8 cellular contexts compared by ENCODE assay signal in genomic region chr17:4939804-4940624, GRCh38.
DNase-seq lines count a peak whose midpoint lies in the region; ATAC-seq and TF ChIP-seq lines count a peak whose summit lies in the region.

Gene RNF167 (plus strand): TSS chr17:4940268. CDS start chr17:4940910, 642 bp downstream.
Gene SLC25A11 (minus strand): TSS chr17:4940046. CDS start chr17:4939910, 136 bp downstream.

- H3K27me3 ChIP-seq in GM06990 (replicated peaks; ENCODE audit: control insufficient read depth, insufficient read depth, low read length) = no peaks in the 10 kb centered on the region

- H3K4me3 Mint-ChIP-seq in activated naive CD4-positive, alpha-beta T cell treated with anti-CD3 and anti-CD28 coated beads, Interleukin-2, amount 50 U/mL, for 24 hours = peak within 1 kb of the TSS; percentile 94

- peaks cover 26% of the 10 kb centered on the region for H3K36me3 ChIP-seq in GM06990 (ENCODE audit: control insufficient read depth, insufficient read depth, low read length)

- peak within 1 kb of the TSS; percentile 99 for H3K27ac Mint-ChIP-seq in activated naive CD4-positive, alpha-beta T cell treated with anti-CD3 and anti-CD28 coated beads, Interleukin-2, amount 50 U/mL, for 24 hours

- no peaks in the 10 kb centered on the region for H3K27me3 Mint-ChIP-seq in activated naive CD4-positive, alpha-beta T cell treated with anti-CD3 and anti-CD28 coated beads, Interleukin-2, amount 50 U/mL, for 24 hours

- peaks cover 14% of the 10 kb centered on the region for H3K36me3 Mint-ChIP-seq in activated naive CD4-positive, alpha-beta T cell treated with anti-CD3 and anti-CD28 coated beads, Interleukin-2, amount 50 U/mL, for 24 hours

- peak within 1 kb of the TSS; percentile 89 for H3K4me3 ChIP-seq in GM06990 (replicated peaks; ENCODE audit: low read depth, low read length)

- peaks cover 66% of the 10 kb centered on the region for H3K4me1 Mint-ChIP-seq in activated naive CD4-positive, alpha-beta T cell treated with anti-CD3 and anti-CD28 coated beads, Interleukin-2, amount 50 U/mL, for 24 hours

- ATAC-seq in HG02588 (IDR thresholded peaks at IDR 0.05; ENCODE audit: unreplicated experiment) (peak; percentile 70), SK-N-SH treated with all-trans-retinoic acid at 6 μM for 48 hours (peak; percentile 87)

- no peak for TF ChIP-seq CTCF in GM06990 (IDR thresholded peaks at IDR 0.05; ENCODE audit: insufficient read depth, low read length, poor library complexity, severe bottlenecking)

- H3K9me3 Mint-ChIP-seq in activated naive CD4-positive, alpha-beta T cell treated with anti-CD3 and anti-CD28 coated beads, Interleukin-2, amount 50 U/mL, for 24 hours = no peaks in the 10 kb centered on the region

- DNase-seq in GM06990 (ENCODE audit: extremely low read depth, insufficient read length) (peak; percentile 100), NCI-H1092 (lab: John Stamatoyannopoulos, UW) (peak; percentile 97), germinal center (ENCODE audit: low spot score) (peak; percentile 98), non-pigmented ciliary epithelial cell (ENCODE audit: low read depth) (peak; percentile 98), superior temporal gyrus (ENCODE audit: extremely low spot score) (peak; percentile 99)

TF ChIP-seq in SK-N-SH treated with all-trans-retinoic acid at 6 μM for 48 hours, 23 proteins besides CTCF, POLR2A, EP300 and RAD21:
- TF ChIP-seq ZFP3 (CRISPR knock-in tag; IDR thresholded peaks at IDR 0.05) (no peak; the same call in 1 of the 2 replicates), TOX (CRISPR knock-in tag; IDR thresholded peaks at IDR 0.05; ENCODE audit: borderline replicate concordance) (no peak), CSDC2 (CRISPR knock-in tag; IDR thresholded peaks at IDR 0.05) (no peak), TSHZ2 (CRISPR knock-in tag; IDR thresholded peaks at IDR 0.05) (peak; percentile 83), PPARA (CRISPR knock-in tag; IDR thresholded peaks at IDR 0.05; ENCODE audit: borderline replicate concordance) (no peak), ESRRG (CRISPR knock-in tag; IDR thresholded peaks at IDR 0.05) (no peak), ZNF70 (CRISPR knock-in tag; IDR thresholded peaks at IDR 0.05) (peak; percentile 12; the same call in 1 of the 2 replicates), SNAI2 (CRISPR knock-in tag; IDR thresholded peaks at IDR 0.05) (peak; percentile 94; the same call in 1 of the 2 replicates), ZNF565 (CRISPR knock-in tag; conservative IDR thresholded peaks at IDR 0.05; ENCODE audit: low read depth) (peak; percentile 80; the same call in 1 of the 2 replicates), TCF4 (CRISPR knock-in tag; IDR thresholded peaks at IDR 0.05; ENCODE audit: borderline replicate concordance) (no peak)
TF ChIP-seq in SK-N-SH treated with all-trans-retinoic acid at 6 μM for 48 hours: peak in this region for 4.

Comparison
In these comparisons a context has a peak if more than half of its experiments do, and no peak if none do; other contexts are left out.
1. Peak in every context shown above with its lines: DNase-seq, ATAC-seq and H3K4me3 ChIP-seq.